1 cellular context compared by ENCODE assay signal in genomic region chr21:42370894-42371654, GRCh38.
TF ChIP-seq lines count a peak whose summit lies in the region.

No MANE protein-coding gene starts in this region.

TF ChIP-seq in H1, 55 proteins besides CTCF, POLR2A, EP300 and RAD21:
- TF ChIP-seq MAX (IDR thresholded peaks at IDR 0.05): no peak
- no peak for TF ChIP-seq TAF7 (optimal IDR thresholded peaks at IDR 0.05; ENCODE audit: borderline replicate concordance, low read depth, low read length)
- TF ChIP-seq KDM4A (IDR thresholded peaks at IDR 0.05; ENCODE audit: low read depth, low read length, severe bottlenecking): no peak
- TF ChIP-seq TEAD4 (IDR thresholded peaks at IDR 0.05; ENCODE audit: low read depth, low read length): no peak
- no peak for TF ChIP-seq CHD7 (IDR thresholded peaks at IDR 0.05; ENCODE audit: insufficient replicate concordance, low read length)
- no peak for TF ChIP-seq BRCA1 (IDR thresholded peaks at IDR 0.05; ENCODE audit: low read depth, low read length)
- TF ChIP-seq ATF3 (IDR thresholded peaks at IDR 0.05; ENCODE audit: insufficient read depth, low read depth, low read length): no peak
- no peak for TF ChIP-seq SP4 (IDR thresholded peaks at IDR 0.05; ENCODE audit: low read length)
- TF ChIP-seq HDAC6 (IDR thresholded peaks at IDR 0.05; ENCODE audit: low read depth, low read length): no peak
- TF ChIP-seq BCL11A (IDR thresholded peaks at IDR 0.05; ENCODE audit: low read depth in 2 of 2, low read length in 2 of 2): no peak
- TF ChIP-seq CBX8 (IDR thresholded peaks at IDR 0.05; ENCODE audit: borderline replicate concordance, low read depth, low read length): no peak
- TF ChIP-seq ATF2 (IDR thresholded peaks at IDR 0.05; ENCODE audit: low read length): no peak
- TF ChIP-seq JUN (IDR thresholded peaks at IDR 0.05; ENCODE audit: low read depth, low read length): no peak
- no peak for TF ChIP-seq ZNF274 (IDR thresholded peaks at IDR 0.05; ENCODE audit: borderline replicate concordance, extremely low read depth, low read length)
- TF ChIP-seq TBP (IDR thresholded peaks at IDR 0.05; ENCODE audit: low read depth, low read length): no peak
- TF ChIP-seq CTBP2 (IDR thresholded peaks at IDR 0.05; ENCODE audit: borderline replicate concordance, insufficient read depth, insufficient read length, low read length): no peak
